ENCODE assay signal across 8 cellular contexts in genomic region chr2:219245899-219246230, GRCh38. TPM values are rescaled to one million over a fixed set of nuclear protein-coding genes. Genes with fewer than 3 reads are reported as not detected.
DNase-seq lines count a peak whose midpoint lies in the region; ATAC-seq and TF ChIP-seq lines count a peak whose summit lies in the region.

No MANE protein-coding gene starts in this region.

- no peaks in the 10 kb centered on the region for H3F3A ChIP-seq in OCI-LY1 (ENCODE audit: insufficient read depth, low read length)

- CTCF ChIA-PET in CD8-positive, alpha-beta memory T cell (lab: Charles Lee) = interaction anchor here (1.0 to 4.4 kb wide), 9 partner anchors 16 to 91 kb away, joined by 3 to 35 read pairs (median 5); partner anchors contain the start of genes ANKZF1, ATG9A and DNAJB2

- H3K4ac ChIP-seq in neuronal stem cell (ENCODE audit: low read length) = no peak overlapping the region

- no peaks in the 10 kb centered on the region for H3K27me3 ChIP-seq in CD8-positive, alpha-beta memory T cell (ENCODE audit: insufficient read depth, low read length, poor library complexity, severe bottlenecking)
- H3K27me3 ChIP-seq in OCI-LY1 (ENCODE audit: insufficient read depth, low read length) (no peaks in the 10 kb centered on the region), endodermal cell (ENCODE audit: control insufficient read depth, insufficient read depth, low read length, poor library complexity, severe bottlenecking) (no peaks in the 10 kb centered on the region), neuronal stem cell (ENCODE audit: control insufficient read depth in 3 of 3, insufficient read depth in 3 of 3, low read depth in 1 of 3, low read length in 3 of 3) (peaks cover 0 to 3% (median 0%) of the 10 kb centered on the region in 3 experiments)

- H2AFZ ChIP-seq in OCI-LY1 (ENCODE audit: low read length) = no peak overlapping the region
- H2AFZ ChIP-seq in neuronal stem cell (ENCODE audit: low read length) = peak overlapping the region; percentile 92

- peak overlapping the region; percentile 93 for H3K27ac ChIP-seq in CD8-positive, alpha-beta memory T cell (ENCODE audit: low read depth, low read length)
- H3K27ac ChIP-seq in OCI-LY1 (ENCODE audit: low read depth, low read length, poor library complexity, severe bottlenecking) = peak overlapping the region; percentile 39
- peak overlapping the region; percentile 42 for H3K27ac ChIP-seq in endodermal cell (ENCODE audit: low read depth, low read length)
- H3K27ac ChIP-seq in neuronal stem cell (replicated peaks; ENCODE audit: low read length) = no peak overlapping the region

- no peaks in the 10 kb centered on the region for H3K79me2 ChIP-seq in OCI-LY1 (ENCODE audit: insufficient read depth, low read length)

- no peaks in the 10 kb centered on the region for H3K9me3 ChIP-seq in CD8-positive, alpha-beta memory T cell (ENCODE audit: low read length)
- no peaks in the 10 kb centered on the region for H3K9me3 ChIP-seq in OCI-LY1 (ENCODE audit: low read length)
- no peaks in the 10 kb centered on the region for H3K9me3 ChIP-seq in endodermal cell (ENCODE audit: control insufficient read depth, low read length)
- H3K9me3 ChIP-seq in neuronal stem cell (replicated peaks in 1 of 2; ENCODE audit: control insufficient read depth in 2 of 2, insufficient read depth in 1 of 2, low read depth in 1 of 2, low read length in 2 of 2) = no peaks in the 10 kb centered on the region

- H3K9ac ChIP-seq in OCI-LY1 (ENCODE audit: low read length) (peak overlapping the region; percentile 83), endodermal cell (ENCODE audit: extremely low read depth, low read length, poor library complexity, severe bottlenecking) (peak overlapping the region; percentile 97), neuronal stem cell (ENCODE audit: low read depth, low read length, poor library complexity) (peak overlapping the region; percentile 98)

- H3K27me3 Mint-ChIP-seq in CD8-positive, alpha-beta memory T cell = peaks cover 0 to 6% of the 10 kb centered on the region in 2 donors
- H3K27me3 Mint-ChIP-seq in endodermal cell (ENCODE audit: insufficient read depth) = no peaks in the 10 kb centered on the region

- no peaks in the 10 kb centered on the region for H4K20me1 ChIP-seq in OCI-LY1 (ENCODE audit: insufficient read depth, low read length)

- H3K4me3 Mint-ChIP-seq in CD8-positive, alpha-beta memory T cell = peak overlapping the region; percentile 84 to 99 (median 91)
- peak overlapping the region; percentile 86 for H3K4me3 Mint-ChIP-seq in endodermal cell

- H2BK15ac ChIP-seq in neuronal stem cell (ENCODE audit: low read length) = no peak overlapping the region

- H2BK12ac ChIP-seq in neuronal stem cell (ENCODE audit: low read length) = no peak overlapping the region

- H3K4me1 Mint-ChIP-seq in CD8-positive, alpha-beta memory T cell = peaks cover 60 to 72% (median 60%) of the 10 kb centered on the region in 3 donors
- peaks cover 24% of the 10 kb centered on the region for H3K4me1 Mint-ChIP-seq in endodermal cell

- H3K36me3 ChIP-seq in CD8-positive, alpha-beta memory T cell (ENCODE audit: insufficient read depth, low read length) = peaks cover 23% of the 10 kb centered on the region
- H3K36me3 ChIP-seq in OCI-LY1 (ENCODE audit: insufficient read depth, low read length) (peaks cover 36% of the 10 kb centered on the region), endodermal cell (ENCODE audit: control insufficient read depth, insufficient read depth, low read length) (peaks cover 14% of the 10 kb centered on the region), neuronal stem cell (replicated peaks in 1 of 2; ENCODE audit: control insufficient read depth in 2 of 2, insufficient read depth in 2 of 2, low read length in 2 of 2) (peaks cover 10 to 24% of the 10 kb centered on the region in 2 donors)

- TF ChIP-seq CTCF in OCI-LY1 (IDR thresholded peaks at IDR 0.05; ENCODE audit: low read length) (no peak), endodermal cell (conservative IDR thresholded peaks at IDR 0.05) (no peak)

- H2BK5ac ChIP-seq in neuronal stem cell (ENCODE audit: low read length) = peak overlapping the region; percentile 94

- H3K9me2 ChIP-seq in OCI-LY1 (ENCODE audit: low read depth, low read length) = no peaks in the 10 kb centered on the region

- H4K91ac ChIP-seq in neuronal stem cell (ENCODE audit: low read depth, low read length, poor library complexity) = no peak overlapping the region

- no peaks in the 10 kb centered on the region for H3K79me1 ChIP-seq in neuronal stem cell (ENCODE audit: low read depth, low read length)

- no peak overlapping the region for H3K14ac ChIP-seq in neuronal stem cell (ENCODE audit: low read length)

- H2BK120ac ChIP-seq in neuronal stem cell (ENCODE audit: low read depth, low read length) = peak overlapping the region; percentile 88

- peak overlapping the region; percentile 96 for H3K23ac ChIP-seq in neuronal stem cell (ENCODE audit: low read depth, low read length, poor library complexity)

- POLR2A ChIA-PET in CD8-positive, alpha-beta memory T cell (lab: Charles Lee) = interaction anchor here (0.9 to 11.9 kb wide), 6 partner anchors 9 to 39 kb away, joined by 3 to 164 read pairs (median 12); partner anchors contain the start of genes ABCB6, ANKZF1, ATG9A and DNAJB2

- H3K18ac ChIP-seq in neuronal stem cell (ENCODE audit: low read length) = no peak overlapping the region

- H3K4me1 ChIP-seq in CD8-positive, alpha-beta memory T cell (ENCODE audit: insufficient read depth, low read length) = peaks cover 62% of the 10 kb centered on the region
- H3K4me1 ChIP-seq in OCI-LY1 (ENCODE audit: insufficient read depth, low read length, severe bottlenecking) = peaks cover 60% of the 10 kb centered on the region
- peaks cover 17% of the 10 kb centered on the region for H3K4me1 ChIP-seq in endodermal cell (ENCODE audit: control insufficient read depth, insufficient read depth, low read length)
- H3K4me1 ChIP-seq in neuronal stem cell (ENCODE audit: control insufficient read depth in 2 of 2, insufficient read depth in 1 of 2, low read depth in 1 of 2, low read length in 2 of 2) = peaks cover 6 to 10% of the 10 kb centered on the region in 2 donors

- H4K8ac ChIP-seq in neuronal stem cell (ENCODE audit: low read depth, low read length) = no peak overlapping the region

- H3K9me3 Mint-ChIP-seq in CD8-positive, alpha-beta memory T cell = peaks cover 0 to 2% (median 0%) of the 10 kb centered on the region in 5 donors
- H3K9me3 Mint-ChIP-seq in endodermal cell = no peaks in the 10 kb centered on the region

- WGBS in endodermal cell (ENCODE audit: insufficient coverage in 1 of 2, insufficient read length in 1 of 2), 2 experiments = 35 to 36% methylated on average over 5 to 10 of the region's 10 CpGs
- WGBS in neuronal stem cell (ENCODE audit: extremely low coverage in 2 of 2, insufficient read length in 2 of 2, insufficient replicate concordance in 1 of 2), 2 donors = no CpG with 5 or more reads among the region's 10 CpGs

- DNase-seq in CD8-positive, alpha-beta memory T cell = peak in 1 of 5 donors; percentile 44
- DNase-seq in endodermal cell (no peak), neuronal stem cell (ENCODE audit: low spot score) (no peak), OCI-M1 (lab: John Stamatoyannopoulos, UW) (no peak), NCI-H2029 treated with DMSO at 0.1 percent for 48 hours (lab: John Stamatoyannopoulos, UW) (no peak)

- ATAC-seq in HG03108 (IDR thresholded peaks at IDR 0.05; ENCODE audit: unreplicated experiment) (no peak), GM18858 (IDR thresholded peaks at IDR 0.05; ENCODE audit: unreplicated experiment) (no peak)

- H3K4me3 ChIP-seq in CD8-positive, alpha-beta memory T cell (ENCODE audit: low read length) = peak overlapping the region; percentile 86
- H3K4me3 ChIP-seq in OCI-LY1 (ENCODE audit: low read depth, low read length, poor library complexity, severe bottlenecking) (peak overlapping the region; percentile 78), endodermal cell (ENCODE audit: low read length) (peak overlapping the region; percentile 92), neuronal stem cell (ENCODE audit: low read length in 2 of 2) (peak overlapping the region; percentile 86 to 89)

- peaks cover 2 to 36% (median 12%) of the 10 kb centered on the region in 3 donors for H3K36me3 Mint-ChIP-seq in CD8-positive, alpha-beta memory T cell
- H3K36me3 Mint-ChIP-seq in endodermal cell (ENCODE audit: low read depth) = peaks cover 5% of the 10 kb centered on the region

- peak overlapping the region; percentile 91 to 98 (median 98) for H3K27ac Mint-ChIP-seq in CD8-positive, alpha-beta memory T cell
- peak overlapping the region; percentile 96 for H3K27ac Mint-ChIP-seq in endodermal cell

- H2AK5ac ChIP-seq in neuronal stem cell (ENCODE audit: low read depth, low read length) = peak overlapping the region; percentile 28

- H3K4me2 ChIP-seq in OCI-LY1 (ENCODE audit: low read length) = peak overlapping the region; percentile 73
- H3K4me2 ChIP-seq in neuronal stem cell (ENCODE audit: insufficient read depth, low read length, poor library complexity, severe bottlenecking) = peak overlapping the region; percentile 99

RNA-seq across cellular contexts. Expression of gene STK16, which starts 0.6 kb away (rescaled TPM):
- total RNA-seq in CD8-positive, alpha-beta memory T cell = 10 to 100 TPM; 23.0 to 26.1 TPM
- polyA plus RNA-seq in CD8-positive, alpha-beta memory T cell = 18.6 TPM
- 10 to 100 TPM; 27.3 to 37.7 TPM for total RNA-seq in endodermal cell
- 34.0 TPM for polyA plus RNA-seq in endodermal cell (2013, experiment 1 of 2)
- polyA plus RNA-seq in endodermal cell (2013, experiment 2 of 2) = 32.5 TPM
- polyA plus RNA-seq in neuronal stem cell (2013, experiment 1 of 2) = 19.8 TPM
- polyA plus RNA-seq in neuronal stem cell (2013, experiment 2 of 2) = 20.4 TPM

RNA-seq across cellular contexts. Expression of gene GLB1L, which starts 0.6 kb away (rescaled TPM):
- 1 to 10 TPM; 2.6 to 3.5 TPM for total RNA-seq in CD8-positive, alpha-beta memory T cell
- polyA plus RNA-seq in CD8-positive, alpha-beta memory T cell = 0.99 TPM
- total RNA-seq in endodermal cell = 10 to 100 TPM in 1 of 2 donors, 1 to 10 TPM in 1; 9.7 to 13.8 TPM
- 12.9 TPM for polyA plus RNA-seq in endodermal cell (2013, experiment 1 of 2)
- polyA plus RNA-seq in endodermal cell (2013, experiment 2 of 2) = 7.8 TPM
- 6.5 TPM for polyA plus RNA-seq in neuronal stem cell (2013, experiment 1 of 2)
- 6.1 TPM for polyA plus RNA-seq in neuronal stem cell (2013, experiment 2 of 2)

RNA-seq across cellular contexts. Expression of gene TUBA4B, which starts 7.2 kb away (rescaled TPM):
- not detected for total RNA-seq in CD8-positive, alpha-beta memory T cell
- polyA plus RNA-seq in CD8-positive, alpha-beta memory T cell = not detected
- total RNA-seq in endodermal cell = not detected
- not detected for polyA plus RNA-seq in endodermal cell (2013, experiment 1 of 2)
- not detected for polyA plus RNA-seq in endodermal cell (2013, experiment 2 of 2)
- polyA plus RNA-seq in neuronal stem cell (2013, experiment 1 of 2) = not detected
- polyA plus RNA-seq in neuronal stem cell (2013, experiment 2 of 2) = not detected

RNA-seq across cellular contexts. Expression of gene TUBA4A, which starts 7.9 kb away (rescaled TPM):
- 100 to 1,000 TPM; 175 to 178 TPM for total RNA-seq in CD8-positive, alpha-beta memory T cell
- polyA plus RNA-seq in CD8-positive, alpha-beta memory T cell = 234 TPM
- total RNA-seq in endodermal cell = 1 to 10 TPM; 4.0 to 9.5 TPM
- 3.3 TPM for polyA plus RNA-seq in endodermal cell (2013, experiment 1 of 2)
- 2.3 TPM for polyA plus RNA-seq in endodermal cell (2013, experiment 2 of 2)
- 0.42 TPM for polyA plus RNA-seq in neuronal stem cell (2013, experiment 1 of 2)
- polyA plus RNA-seq in neuronal stem cell (2013, experiment 2 of 2) = 0.78 TPM

RNA-seq across cellular contexts. Expression of gene ANKZF1, which starts 16.3 kb away (rescaled TPM):
- 10 to 100 TPM; 72.4 to 76.0 TPM for total RNA-seq in CD8-positive, alpha-beta memory T cell
- 32.5 TPM for polyA plus RNA-seq in CD8-positive, alpha-beta memory T cell
- 10 to 100 TPM; 50.9 to 56.3 TPM for total RNA-seq in endodermal cell
- polyA plus RNA-seq in endodermal cell (2013, experiment 1 of 2) = 54.8 TPM
- polyA plus RNA-seq in endodermal cell (2013, experiment 2 of 2) = 44.5 TPM
- polyA plus RNA-seq in neuronal stem cell (2013, experiment 1 of 2) = 28.7 TPM
- 29.2 TPM for polyA plus RNA-seq in neuronal stem cell (2013, experiment 2 of 2)
